Comparison of ENCODE assay signal across 15 cellular contexts in genomic region chr3:83039422-83039821, GRCh38.
DNase-seq lines count a peak whose midpoint lies in the region; TF ChIP-seq lines count a peak whose summit lies in the region.
"Had no signal": no experiment of that assay in that cellular context is flagged by ENCODE, and none has a peak within 500 bp of the region (broad histone marks: within the 10 kb centered on the region; RNA-seq: fewer than 3 reads in every experiment).

No MANE protein-coding gene starts in this region.

- H3K9me2 ChIP-seq in OCI-LY7 (ENCODE audit: insufficient read depth, low read length) = no peaks in the 10 kb centered on the region

- H3K4me3 ChIP-seq in OCI-LY7 (ENCODE audit: low read depth, low read length, poor library complexity, severe bottlenecking) (no peak overlapping the region), choroid plexus epithelial cell (ENCODE audit: low read depth, low read length) (no peak overlapping the region), mesenchymal stem cell (ENCODE audit: insufficient read depth in 1 of 2, low read depth in 1 of 2, low read length in 2 of 2) (no peak overlapping the region), esophagus muscularis mucosa (no peak overlapping the region)

- no peak overlapping the region for H4K8ac ChIP-seq in mesenchymal stem cell (ENCODE audit: low read length)

- H4K91ac ChIP-seq in mesenchymal stem cell (ENCODE audit: low read length) = no peak overlapping the region

- no peak overlapping the region for H2BK5ac ChIP-seq in mesenchymal stem cell (ENCODE audit: low read depth, low read length, poor library complexity, severe bottlenecking)

- no peaks in the 10 kb centered on the region for H3K79me1 ChIP-seq in mesenchymal stem cell (replicated peaks; ENCODE audit: low read length, poor library complexity, severe bottlenecking)

- BruUV-seq in OCI-LY7 (replicated peaks; lab: Mats Ljungman, UMichigan) = no TSS peak

- H3K36me3 ChIP-seq in OCI-LY7 (ENCODE audit: insufficient read depth, low read length) (no peaks in the 10 kb centered on the region), mesenchymal stem cell (ENCODE audit: control insufficient read depth in 1 of 2, insufficient read depth in 2 of 2, low read depth in 1 of 2, low read length in 2 of 2) (no peaks in the 10 kb centered on the region), esophagus muscularis mucosa (no peaks in the 10 kb centered on the region)

- no peak overlapping the region for H2BK15ac ChIP-seq in mesenchymal stem cell (ENCODE audit: low read depth, poor library complexity, severe bottlenecking)

- H3K27me3 ChIP-seq in mesenchymal stem cell (ENCODE audit: control insufficient read depth in 1 of 2, insufficient read depth in 1 of 2, low read length in 2 of 2) (no peaks in the 10 kb centered on the region), esophagus muscularis mucosa (no peaks in the 10 kb centered on the region)

- H2AFZ ChIP-seq in OCI-LY7 (ENCODE audit: low read length) = peak overlapping the region; percentile 63
- H2AFZ ChIP-seq in mesenchymal stem cell (ENCODE audit: low read depth, low read length) = no peak overlapping the region

- peaks cover 11% of the 10 kb centered on the region for H3K4me1 ChIP-seq in OCI-LY7 (ENCODE audit: insufficient read depth, low read length, poor library complexity, severe bottlenecking)
- H3K4me1 ChIP-seq in mesenchymal stem cell (ENCODE audit: control insufficient read depth, insufficient read depth, low read depth, low read length) = peaks cover 6% of the 10 kb centered on the region
- H3K4me1 ChIP-seq in esophagus muscularis mucosa = no peaks in the 10 kb centered on the region

- no peak overlapping the region for H2AK5ac ChIP-seq in mesenchymal stem cell (ENCODE audit: low read length, severe bottlenecking)

- H3K4me2 ChIP-seq in OCI-LY7 (ENCODE audit: low read length) (no peak overlapping the region), mesenchymal stem cell (ENCODE audit: low read length, poor library complexity, severe bottlenecking) (peak overlapping the region; percentile 42)

- H3K27ac ChIP-seq in OCI-LY7 (ENCODE audit: low read depth, low read length, poor library complexity, severe bottlenecking) (no peak overlapping the region), mesenchymal stem cell (ENCODE audit: low read length, poor library complexity, severe bottlenecking) (peak overlapping the region; percentile 64), esophagus muscularis mucosa (replicated peaks in 1 of 4) (no peak overlapping the region)

- H3K9me3 ChIP-seq in OCI-LY7 (ENCODE audit: low read length) (0 out of 2 replicates have a peak, but pooled peaks cover 5% of the 10 kb centered on the region), mesenchymal stem cell (ENCODE audit: control insufficient read depth, low read length) (no peaks in the 10 kb centered on the region), esophagus muscularis mucosa (no peaks in the 10 kb centered on the region)

- no peak for TF ChIP-seq EP300 in esophagus muscularis mucosa (IDR thresholded peaks at IDR 0.05)

- intact Hi-C loops in OCI-LY7 (cut with micrococcal nuclease; ENCODE audit: unreplicated experiment) (no loop called here), esophagus muscularis mucosa (cut with DNase I) (no loop called here)

- H2BK120ac ChIP-seq in mesenchymal stem cell (ENCODE audit: low read depth, low read length) = no peak overlapping the region

- TF ChIP-seq CTCF in OCI-LY7 (conservative IDR thresholded peaks at IDR 0.05; ENCODE audit: low read length) (no peak), choroid plexus epithelial cell (conservative IDR thresholded peaks at IDR 0.05; ENCODE audit: low read depth, low read length) (no peak), esophagus muscularis mucosa (IDR thresholded peaks at IDR 0.05) (no peak)

- H3K4ac ChIP-seq in mesenchymal stem cell (ENCODE audit: low read depth in 1 of 2, low read length in 2 of 2) = no peak overlapping the region

- H2BK12ac ChIP-seq in mesenchymal stem cell (ENCODE audit: low read length in 2 of 2) = no peak overlapping the region

- H3K79me2 ChIP-seq in OCI-LY7 (ENCODE audit: insufficient read depth, low read depth, low read length) = no peaks in the 10 kb centered on the region

- H3K14ac ChIP-seq in mesenchymal stem cell (ENCODE audit: low read length in 2 of 2) = no peak overlapping the region

- no peak overlapping the region for H3K23ac ChIP-seq in mesenchymal stem cell (ENCODE audit: low read length in 2 of 2)

- POLR2A ChIA-PET in OCI-LY7 (lab: Charles Lee) = no interaction called here

- H4K20me1 ChIP-seq in OCI-LY7 (ENCODE audit: insufficient read depth, low read length) = no peaks in the 10 kb centered on the region

- DNase-seq in A172 (ENCODE audit: low spot score) (peak; percentile 13), OCI-LY7 (ENCODE audit: low spot score) (no peak), choroid plexus epithelial cell (ENCODE audit: low read depth) (peak; percentile 78), mesenchymal stem cell (peak; percentile 4), esophagus muscularis mucosa (ENCODE audit: extremely low spot score) (no peak), NCI-H2081 treated with DMSO at 0.1 percent for 48 hours (lab: John Stamatoyannopoulos, UW) (no peak), middle frontal gyrus (ENCODE audit: extremely low spot score, low spot score) (no peak), NCI-H82 (lab: John Stamatoyannopoulos, UW) (no peak)
- DNase-seq: COR-L47, HCEC 1CT, NCI-H1048, NCI-H1694 treated with DMSO at 0.1 percent for 48 hours, NCI-H2171, NCI-H446 treated with DMSO at 0.1 percent for 48 hours, NCI-H774 had no signal

- no peak overlapping the region for H3K18ac ChIP-seq in mesenchymal stem cell (ENCODE audit: low read depth in 1 of 2, low read length in 2 of 2)

- TF ChIP-seq POLR2A in esophagus muscularis mucosa (IDR thresholded peaks at IDR 0.05; ENCODE audit: low read depth) = no peak

- WGBS in mesenchymal stem cell = 0% methylated on average over 1 of the region's 1 CpG
- WGBS in esophagus muscularis mucosa = 50% methylated on average over 1 of the region's 1 CpG

- no peak overlapping the region for H3K9ac ChIP-seq in mesenchymal stem cell (ENCODE audit: low read length)

- CTCF ChIA-PET in OCI-LY7 (lab: Charles Lee; ENCODE audit: unreplicated experiment) = no interaction called here

Comparison
In these comparisons a context has a peak if more than half of its experiments do, and no peak if none do; other contexts are left out.
1. DNase-seq: peak in A172 (single experiment), choroid plexus epithelial cell (single experiment) and mesenchymal stem cell (single experiment); none in OCI-LY7 (single experiment), esophagus muscularis mucosa (single experiment), NCI-H2081 treated with DMSO at 0.1 percent for 48 hours (single experiment), middle frontal gyrus (single experiment) and NCI-H82 (single experiment).